In genomic region chr1:209355415-209355814, GRCh38 we compare ENCODE assay signal across 19 cellular contexts.
DNase-seq lines count a peak whose midpoint lies in the region; ATAC-seq and TF ChIP-seq lines count a peak whose summit lies in the region.
"Had no signal": no experiment of that assay in that cellular context is flagged by ENCODE, and none has a peak within 500 bp of the region (broad histone marks: within the 10 kb centered on the region; RNA-seq: fewer than 3 reads in every experiment).

No MANE protein-coding gene starts in this region.

- TF ChIP-seq CTCF in PC-3 (conservative IDR thresholded peaks at IDR 0.05; ENCODE audit: low read depth, low read length) (no peak), mammary epithelial cell (conservative IDR thresholded peaks at IDR 0.05 in 1 of 2, IDR thresholded peaks at IDR 0.05 in 1 of 2; ENCODE audit: extremely low read depth in 1 of 2, insufficient read depth in 1 of 2, low read depth in 1 of 2, low read length in 2 of 2) (no peak), foreskin keratinocyte (conservative IDR thresholded peaks at IDR 0.05) (no peak), vagina (IDR thresholded peaks at IDR 0.05) (no peak), lower lobe of right lung (IDR thresholded peaks at IDR 0.05) (no peak)

- no peak for TF ChIP-seq POLR2A in vagina (IDR thresholded peaks at IDR 0.05)

- CTCF ChIA-PET in PC-3 (lab: Charles Lee): interaction anchor here (0.6 to 2.3 kb wide), 4 partner anchors 20 to 134 kb away, joined by 3 to 14 read pairs (median 5); no protein-coding TSS in a partner anchor
- CTCF ChIA-PET in mammary epithelial cell (lab: Charles Lee; ENCODE audit: low non-redundant PET): interaction anchor here (0.6 to 0.7 kb wide), 4 partner anchors 14 to 74 kb away, joined by 3 to 5 read pairs (median 4); no protein-coding TSS in a partner anchor

- H3K9ac ChIP-seq in PC-3 (ENCODE audit: low read length) (no peak overlapping the region), mammary epithelial cell (ENCODE audit: insufficient read depth, low read length) (peak overlapping the region; percentile 17)
- H3K9ac ChIP-seq: SK-N-SH had no signal

- peak overlapping the region; percentile 4; the same call in 1 of the 2 replicates for H3K27ac ChIP-seq in PC-3 (ENCODE audit: low read length)
- peak overlapping the region; percentile 80 for H3K27ac ChIP-seq in mammary epithelial cell (ENCODE audit: insufficient read depth, low read depth, low read length)
- peak overlapping the region; percentile 60 for H3K27ac ChIP-seq in foreskin keratinocyte
- H3K27ac ChIP-seq in vagina: peak overlapping the region; percentile 38
- no peak overlapping the region for H3K27ac ChIP-seq in lower lobe of right lung

- dilution Hi-C loops in mammary epithelial cell (cut with HindIII; ENCODE audit: low sequenced_read_pairs): no loop called here

- H3K9me3 ChIP-seq in PC-3 (ENCODE audit: low read length) (no peaks in the 10 kb centered on the region), mammary epithelial cell (replicated peaks; ENCODE audit: insufficient read depth, low read length) (no peaks in the 10 kb centered on the region), vagina (no peaks in the 10 kb centered on the region), lower lobe of right lung (no peaks in the 10 kb centered on the region)
- H3K9me3 ChIP-seq: BE2C, SK-N-SH had no signal

- ATAC-seq in PC-3 (peak; percentile 27), foreskin keratinocyte (peak; percentile 33), lower lobe of right lung (no peak)
- ATAC-seq: Panc1 had no signal

- H3K4me3 ChIP-seq in PC-3 (ENCODE audit: low read length) (no peak overlapping the region), mammary epithelial cell (replicated peaks in 1 of 3; ENCODE audit: insufficient read depth in 1 of 3, low read depth in 2 of 3, low read length in 3 of 3) (peak overlapping the region in 1 of 3 experiments; percentile 1), vagina (no peak overlapping the region), lower lobe of right lung (no peak overlapping the region)

- H3K36me3 ChIP-seq in PC-3 (ENCODE audit: low read depth, low read length) (no peaks in the 10 kb centered on the region), mammary epithelial cell (ENCODE audit: insufficient read depth, low read length) (no peaks in the 10 kb centered on the region), vagina (no peaks in the 10 kb centered on the region), lower lobe of right lung (no peaks in the 10 kb centered on the region)
- H3K36me3 ChIP-seq: BE2C had no signal

- in situ Hi-C loops in mammary epithelial cell (cut with MboI; ENCODE audit: low sequenced_read_pairs in 2 of 2): loop anchor here in 1 of 2 donors (10.0 kb wide), 2 partner anchors 139 to 151 kb away; no protein-coding TSS in a partner anchor

- DNase-seq in PC-3 (peak; percentile 58), mammary epithelial cell (peak; percentile 58), foreskin keratinocyte (peak in 1 of 2 donors; percentile 73), vagina (ENCODE audit: extremely low spot score in 2 of 2) (no peak), ecto neural progenitor cell (ENCODE audit: low spot score) (no peak), lower lobe of right lung (no peak), cerebellum (ENCODE audit: low spot score) (no peak)
- DNase-seq: BE2C; CD4-positive, alpha-beta T cell; EL; IMR-90; Karpas-422; NCI-H1105; NCI-H187; NCI-H446; NCI-H774; Right ventricle myocardium superior; SK-N-SH had no signal

- WGBS in mammary epithelial cell (ENCODE audit: low coverage, missing lambda C conversion rate): 0% methylated on average over 4 of the region's 4 CpGs

- BruUV-seq in PC-3 (replicated peaks; lab: Mats Ljungman, UMichigan): no TSS peak
- BruUV-seq in mammary epithelial cell (replicated peaks; lab: Mats Ljungman, UMichigan): no TSS peak

- no peaks in the 10 kb centered on the region for H3F3A ChIP-seq in PC-3 (ENCODE audit: low read length, unreplicated experiment)

- H3K27me3 ChIP-seq in PC-3 (ENCODE audit: low read length) (no peaks in the 10 kb centered on the region), mammary epithelial cell (ENCODE audit: insufficient read depth, low read length) (no peaks in the 10 kb centered on the region), foreskin keratinocyte (no peaks in the 10 kb centered on the region), vagina (no peaks in the 10 kb centered on the region), lower lobe of right lung (ENCODE audit: low read depth) (no peaks in the 10 kb centered on the region)
- H3K27me3 ChIP-seq: BE2C had no signal

- intact Hi-C loops in PC-3 (cut with micrococcal nuclease): loop anchor here (2.0 kb wide), 3 partner anchors 49 to 279 kb away; no protein-coding TSS in a partner anchor
- intact Hi-C loops in mammary epithelial cell (cut with micrococcal nuclease): loop anchor here (1.0 to 10.0 kb wide), 8 partner anchors 14 to 1111 kb away; partner anchors contain the start of gene PLXNA2
- intact Hi-C loops in vagina (cut with DNase I): no loop called here
- intact Hi-C loops in lower lobe of right lung (cut with DNase I): no loop called here

- H3K4me2 ChIP-seq in PC-3 (ENCODE audit: low read length) (no peak overlapping the region), mammary epithelial cell (ENCODE audit: insufficient read depth, low read depth, low read length) (peak overlapping the region; percentile 38)
- H3K4me2 ChIP-seq: SK-N-SH had no signal

- H3K4me1 ChIP-seq in PC-3 (ENCODE audit: insufficient read depth, low read length) (peaks cover 36% of the 10 kb centered on the region), mammary epithelial cell (ENCODE audit: insufficient read depth, low read length) (peaks cover 35% of the 10 kb centered on the region), foreskin keratinocyte (peaks cover 39% of the 10 kb centered on the region), vagina (peaks cover 16% of the 10 kb centered on the region), lower lobe of right lung (no peaks in the 10 kb centered on the region)

- H3K79me2 ChIP-seq in PC-3 (ENCODE audit: low read length) (no peaks in the 10 kb centered on the region), mammary epithelial cell (ENCODE audit: insufficient read depth, low read length) (no peaks in the 10 kb centered on the region)

- 0 out of 2 replicates have a peak overlapping the region, but pooled peaks have one; percentile 8 for H2AFZ ChIP-seq in PC-3 (ENCODE audit: low read length)
- H2AFZ ChIP-seq in mammary epithelial cell (ENCODE audit: low read depth, low read length): peak overlapping the region; percentile 57

- POLR2A ChIA-PET in PC-3 (lab: Charles Lee; ENCODE audit: unreplicated experiment): interaction anchor here (0.5 to 0.7 kb wide), 2 partner anchors 29 to 1560 kb away, joined by 3 read pairs; no protein-coding TSS in a partner anchor

- no peaks in the 10 kb centered on the region for H3K9me2 ChIP-seq in PC-3 (replicated peaks; ENCODE audit: low read length)
- H3K9me2 ChIP-seq: SK-N-SH had no signal

- H4K20me1 ChIP-seq in PC-3 (ENCODE audit: low read length) (no peaks in the 10 kb centered on the region), mammary epithelial cell (ENCODE audit: insufficient read depth, low read length) (no peaks in the 10 kb centered on the region)

Comparison
In these comparisons a context has a peak if more than half of its experiments do, and no peak if none do; other contexts are left out.
1. ATAC-seq: peak in PC-3 (single experiment) and foreskin keratinocyte (single experiment); none in lower lobe of right lung (0 of 2).
2. DNase-seq: peak in PC-3 (single experiment) and mammary epithelial cell (single experiment); none in vagina (0 of 2), ecto neural progenitor cell (single experiment), lower lobe of right lung (single experiment) and cerebellum (single experiment).
3. intact Hi-C loops: an anchor here in PC-3 (2.0 kb wide) and mammary epithelial cell (1.0 to 10.0 kb wide); none called in vagina and lower lobe of right lung.